In the genomic region with DNA sequence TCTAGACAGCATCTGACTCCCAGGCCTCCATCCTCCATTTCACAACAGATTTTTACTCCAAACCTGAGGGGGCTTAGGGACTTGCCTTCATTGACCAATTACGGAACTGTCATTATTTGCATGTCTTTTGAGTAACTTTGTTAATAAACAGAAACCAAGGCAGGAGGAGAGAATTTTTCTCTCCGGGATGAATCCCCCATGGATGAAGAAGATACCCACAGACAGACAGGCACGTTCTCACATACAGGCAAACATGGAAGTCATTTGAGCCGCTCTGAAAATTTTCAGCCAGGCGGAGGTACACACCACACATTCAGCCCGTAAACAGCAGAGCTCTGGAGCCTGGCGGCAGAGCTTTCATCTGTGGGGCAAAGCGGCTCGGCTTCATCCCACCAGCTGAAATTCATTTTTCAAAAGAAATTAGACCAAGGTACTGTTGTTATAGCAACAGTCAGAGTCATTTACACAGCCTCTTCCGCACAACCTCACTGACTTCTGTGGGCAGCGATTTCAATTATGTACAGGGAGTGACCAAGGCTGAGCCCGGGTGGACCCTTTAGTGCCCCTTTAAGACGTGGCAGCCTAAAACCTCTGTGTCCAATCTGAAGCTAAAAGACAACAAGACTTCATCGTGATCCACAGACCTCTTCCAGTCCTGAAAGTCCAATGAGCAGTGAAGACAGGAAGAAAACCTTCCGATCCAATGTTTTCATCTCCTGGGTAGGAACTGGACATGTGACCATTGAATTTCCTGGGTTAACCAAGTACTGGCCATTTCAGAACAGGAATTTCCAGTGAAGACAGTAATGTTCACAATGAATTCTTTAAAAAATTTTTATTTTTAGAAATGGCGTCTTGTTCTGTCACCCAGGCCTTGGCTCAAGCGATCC, we compare ENCODE assay signal across 11 cellular contexts.
DNase-seq lines count a peak whose midpoint lies in the region; ATAC-seq and TF ChIP-seq lines count a peak whose summit lies in the region.
"Had no signal": no experiment of that assay in that cellular context is flagged by ENCODE, and none has a peak within 500 bp of the region (broad histone marks: within the 10 kb centered on the region; RNA-seq: fewer than 3 reads in every experiment).

No MANE protein-coding gene starts in this region.

- peaks cover 16% of the 10 kb centered on the region for H3K36me3 Mint-ChIP-seq in mesothelial cell of epicardium

- H3K36me3 ChIP-seq in mammary epithelial cell (ENCODE audit: insufficient read depth, low read length) = no peaks in the 10 kb centered on the region
- no peaks in the 10 kb centered on the region for H3K36me3 ChIP-seq in Karpas-422 (ENCODE audit: insufficient read depth, low read length)
- H3K36me3 ChIP-seq: thyroid gland had no signal

- peak; percentile 11 for DNase-seq in M059J (ENCODE audit: low read depth)
- DNase-seq in mammary epithelial cell = no peak
- no peak for DNase-seq in mesothelial cell of epicardium (ENCODE audit: low spot score in 2 of 2, unreplicated experiment in 2 of 2)
- no peak for DNase-seq in Karpas-422
- DNase-seq in RKO (ENCODE audit: low spot score) = no peak
- DNase-seq: activated B cell treated with CpG ODN at 0.5 μM for 24 hours, NCI-H82, thyroid gland had no signal

- H3K9me3 ChIP-seq in mammary epithelial cell (replicated peaks; ENCODE audit: insufficient read depth, low read length) (no peaks in the 10 kb centered on the region), Karpas-422 (ENCODE audit: low read length) (no peaks in the 10 kb centered on the region)
- H3K9me3 ChIP-seq: thyroid gland had no signal

- H3K79me2 ChIP-seq in mammary epithelial cell (ENCODE audit: insufficient read depth, low read length) = no peaks in the 10 kb centered on the region
- H3K79me2 ChIP-seq in Karpas-422 (ENCODE audit: low read length) = peaks cover 59% of the 10 kb centered on the region; the same call in 1 of the 2 replicates

- H3K27ac ChIP-seq in mammary epithelial cell (ENCODE audit: insufficient read depth, low read depth, low read length) (no peak overlapping the region), temporal lobe (ENCODE audit: low read depth, low read length) (peak overlapping the region; percentile 14), Karpas-422 (ENCODE audit: low read length) (no peak overlapping the region)
- H3K27ac ChIP-seq: thyroid gland had no signal

- TF ChIP-seq CTCF in mammary epithelial cell (conservative IDR thresholded peaks at IDR 0.05 in 1 of 2, IDR thresholded peaks at IDR 0.05 in 1 of 2; ENCODE audit: extremely low read depth in 1 of 2, insufficient read depth in 1 of 2, low read depth in 1 of 2, low read length in 2 of 2) (no peak), mesothelial cell of epicardium (IDR thresholded peaks at IDR 0.05; ENCODE audit: unreplicated experiment) (no peak)

- CTCF ChIA-PET in mammary epithelial cell (lab: Charles Lee; ENCODE audit: low non-redundant PET) = no interaction called here

- no TSS peak for BruUV-seq in mammary epithelial cell (replicated peaks; lab: Mats Ljungman, UMichigan)

- H3K9ac ChIP-seq in mammary epithelial cell (ENCODE audit: insufficient read depth, low read length) = no peak overlapping the region
- H3K9ac ChIP-seq in Karpas-422 (ENCODE audit: low read length) = no peak overlapping the region

- no peaks in the 10 kb centered on the region for H3K27me3 ChIP-seq in mammary epithelial cell (ENCODE audit: insufficient read depth, low read length)
- H3K27me3 ChIP-seq in Karpas-422 (ENCODE audit: low read length) = no peaks in the 10 kb centered on the region
- H3K27me3 ChIP-seq: thyroid gland had no signal

- WGBS in mammary epithelial cell (ENCODE audit: low coverage, missing lambda C conversion rate) = 54% methylated on average over 17 of the region's 17 CpGs

- no peak for ATAC-seq in GM19023 (IDR thresholded peaks at IDR 0.05; ENCODE audit: unreplicated experiment)
- ATAC-seq in GM19351 (IDR thresholded peaks at IDR 0.05; ENCODE audit: unreplicated experiment) = no peak

- H3K27me3 Mint-ChIP-seq in mesothelial cell of epicardium (ENCODE audit: low read depth) = no peaks in the 10 kb centered on the region
- H3K27me3 Mint-ChIP-seq: activated B cell treated with CpG ODN at 0.5 μM for 24 hours had no signal

- H4K20me1 ChIP-seq in mammary epithelial cell (ENCODE audit: insufficient read depth, low read length) = no peaks in the 10 kb centered on the region
- no peaks in the 10 kb centered on the region for H4K20me1 ChIP-seq in Karpas-422 (ENCODE audit: insufficient read depth, low read depth, low read length)

- dilution Hi-C loops in mammary epithelial cell (cut with HindIII; ENCODE audit: low sequenced_read_pairs) = no loop called here

- H3K9me2 ChIP-seq in Karpas-422 (replicated peaks; ENCODE audit: insufficient read depth, low read length) = no peaks in the 10 kb centered on the region

- H3K4me2 ChIP-seq in mammary epithelial cell (ENCODE audit: insufficient read depth, low read depth, low read length) = peak overlapping the region; percentile 74
- no peak overlapping the region for H3K4me2 ChIP-seq in Karpas-422 (ENCODE audit: low read depth, low read length, poor library complexity, severe bottlenecking)

- H3K4me3 Mint-ChIP-seq in mesothelial cell of epicardium = no peak overlapping the region
- H3K4me3 Mint-ChIP-seq: activated B cell treated with CpG ODN at 0.5 μM for 24 hours had no signal

- intact Hi-C loops in mammary epithelial cell (cut with micrococcal nuclease) = no loop called here

- H3K4me3 ChIP-seq in mammary epithelial cell (replicated peaks in 1 of 3; ENCODE audit: insufficient read depth in 1 of 3, low read depth in 2 of 3, low read length in 3 of 3) = peak overlapping the region in 1 of 3 experiments; percentile 24
- H3K4me3 ChIP-seq in Karpas-422 (ENCODE audit: low read length) = no peak overlapping the region
- H3K4me3 ChIP-seq: thyroid gland had no signal

- in situ Hi-C loops in mammary epithelial cell (cut with MboI; ENCODE audit: low sequenced_read_pairs in 2 of 2) = no loop called here

- H2AFZ ChIP-seq in mammary epithelial cell (ENCODE audit: low read depth, low read length) (peak overlapping the region; percentile 63), Karpas-422 (ENCODE audit: low read length) (no peak overlapping the region)

- H3K4me1 ChIP-seq in mammary epithelial cell (ENCODE audit: insufficient read depth, low read length) (peaks cover 15% of the 10 kb centered on the region), Karpas-422 (ENCODE audit: low read length) (peaks cover 55% of the 10 kb centered on the region)

- H3K9me3 Mint-ChIP-seq in mesothelial cell of epicardium = peaks cover 7% of the 10 kb centered on the region

- peaks cover 42% of the 10 kb centered on the region for H3K4me1 Mint-ChIP-seq in mesothelial cell of epicardium

- peak overlapping the region; percentile 86 for H3K27ac Mint-ChIP-seq in mesothelial cell of epicardium
- H3K27ac Mint-ChIP-seq: activated B cell treated with CpG ODN at 0.5 μM for 24 hours had no signal
